In genomic region chr10:133271521-133272300, GRCh38 we compare ENCODE assay signal across 36 cellular contexts. TPM values are rescaled to one million over a fixed set of nuclear protein-coding genes. Genes with fewer than 3 reads are reported as not detected.
"Had no signal": no experiment of that assay in that cellular context is flagged by ENCODE, and none has a peak within 500 bp of the region (broad histone marks: within the 10 kb centered on the region; RNA-seq: fewer than 3 reads in every experiment).

No MANE protein-coding gene starts in this region.

- H3K9me3 Mint-ChIP-seq: activated CD4-positive, alpha-beta memory T cell treated with anti-CD3 and anti-CD28 coated beads for 36 hours; activated CD4-positive, alpha-beta T cell treated with anti-CD3 and anti-CD28 coated beads, Interleukin-2, amount 10 ng/mL, durations not matched to agents 24 days and 14 days; activated naive CD4-positive, alpha-beta T cell treated with anti-CD3 and anti-CD28 coated beads for 36 hours; activated naive CD4-positive, alpha-beta T cell treated with anti-CD3 and anti-CD28 coated beads, Interleukin-2, amount 50 U/mL, for 72 hours; activated T-cell treated with anti-CD3 and anti-CD28 coated beads, Interleukin-2, amount 50 U/mL, for 4 hours; activated T-helper 1 cell treated with anti-CD3 and anti-CD28 coated beads, Interleukin-12 subunit alpha, Interleukin-12 subunit beta, Interleukin-2, Interleukin-4 antibody, amounts not matched to agents 30 ng/mL and 10 ng/mL and 1 ng/mL, durations not matched to agents 14 hours and 24 hours and 36 hours had no signal

- H3K4me3 Mint-ChIP-seq: activated CD4-positive, alpha-beta memory T cell treated with anti-CD3 and anti-CD28 coated beads for 36 hours; activated CD4-positive, alpha-beta T cell treated with anti-CD3 and anti-CD28 coated beads, Interleukin-2, amount 10 ng/mL, durations not matched to agents 24 days and 14 days; activated naive CD4-positive, alpha-beta T cell treated with anti-CD3 and anti-CD28 coated beads for 36 hours; activated T-cell treated with anti-CD3 and anti-CD28 coated beads, Interleukin-2, amount 50 U/mL, for 4 hours; activated T-helper 1 cell treated with anti-CD3 and anti-CD28 coated beads, Interleukin-12 subunit alpha, Interleukin-12 subunit beta, Interleukin-2, Interleukin-4 antibody, amounts not matched to agents 30 ng/mL and 10 ng/mL and 1 ng/mL, durations not matched to agents 14 hours and 24 hours and 36 hours had no signal

- H3K9me3 ChIP-seq: adrenal gland, body of pancreas, breast epithelium had no signal

- H3K27me3 ChIP-seq: adrenal gland, body of pancreas had no signal

- H3K4me3 ChIP-seq: adrenal gland, body of pancreas, breast epithelium, PC-9 had no signal

- H3K36me3 ChIP-seq: adrenal gland, breast epithelium, WERI-Rb-1 had no signal

- H3K27me3 Mint-ChIP-seq: activated CD4-positive, alpha-beta memory T cell treated with anti-CD3 and anti-CD28 coated beads for 36 hours; activated CD4-positive, alpha-beta T cell treated with anti-CD3 and anti-CD28 coated beads, Interleukin-2, amount 10 ng/mL, durations not matched to agents 24 days and 14 days had no signal

- H3K27ac Mint-ChIP-seq: activated CD4-positive, alpha-beta memory T cell treated with anti-CD3 and anti-CD28 coated beads for 36 hours; activated CD4-positive, alpha-beta T cell treated with anti-CD3 and anti-CD28 coated beads, Interleukin-2, amount 10 ng/mL, durations not matched to agents 24 days and 14 days; activated naive CD4-positive, alpha-beta T cell treated with anti-CD3 and anti-CD28 coated beads for 36 hours; activated naive CD4-positive, alpha-beta T cell treated with anti-CD3 and anti-CD28 coated beads, Interleukin-2, amount 50 U/mL, for 72 hours; activated T-helper 1 cell treated with anti-CD3 and anti-CD28 coated beads, Interleukin-12 subunit alpha, Interleukin-12 subunit beta, Interleukin-2, Interleukin-4 antibody, amounts not matched to agents 30 ng/mL and 10 ng/mL and 1 ng/mL, durations not matched to agents 14 hours and 24 hours and 36 hours had no signal

- H3K27ac ChIP-seq: adrenal gland, body of pancreas, breast epithelium, KMS-11, PC-9, RWPE1, WERI-Rb-1 had no signal

- ATAC-seq: activated naive CD4-positive, alpha-beta T cell treated with anti-CD3 and anti-CD28 coated beads, Interleukin-2, amount 50 U/mL, for 72 hours; activated T-cell treated with anti-CD3 and anti-CD28 coated beads, Interleukin-2, amount 50 U/mL, for 4 hours; body of pancreas; Right ventricle myocardium inferior had no signal

- DNase-seq: activated CD4-positive, alpha-beta memory T cell treated with anti-CD3 and anti-CD28 coated beads for 36 hours; activated CD4-positive, alpha-beta T cell treated with anti-CD3 and anti-CD28 coated beads, Interleukin-2, amount 10 ng/mL, durations not matched to agents 24 days and 14 days; activated CD8-positive, alpha-beta memory T cell treated with anti-CD3 and anti-CD28 coated beads, Interleukin-2, amount 50 U/mL, for 4 hours; activated gamma-delta T cell treated with Interleukin-2 at 50 U/mL for 16 hours; activated naive CD4-positive, alpha-beta T cell treated with anti-CD3 and anti-CD28 coated beads for 36 hours; activated T-cell treated with anti-CD3 and anti-CD28 coated beads for 4 hours; activated T-cell treated with anti-CD3 and anti-CD28 coated beads, Interleukin-2, amount 50 U/mL, for 4 hours; adrenal gland; body of pancreas; MV-4-11; NCI-H1092; NCI-H1436 treated with DMSO at 0.1 percent for 48 hours; NCI-H1694 treated with DMSO at 0.1 percent for 48 hours; NCI-H2029 treated with DMSO at 0.1 percent for 48 hours; NCI-H2107; NCI-H2171; NCI-H510A; NCI-H526; NCI-H748 treated with DMSO at 0.1 percent for 48 hours; NK-92 treated with Interleukin-12 subunit alpha and Interleukin-12 subunit beta, amount 100 ng/mL, for 24 hours; PC-9; SIG-M5; SW 1271; T-helper 1 cell; T1000; WERI-Rb-1 had no signal

RNA-seq across cellular contexts. Expression of gene VENTX, which starts 34.1 kb away (rescaled TPM):
- total RNA-seq: activated CD4-positive, alpha-beta T cell treated with anti-CD3 and anti-CD28 coated beads, Interleukin-2, amount 10 ng/mL, durations not matched to agents 24 days and 14 days; activated naive CD4-positive, alpha-beta T cell treated with anti-CD3 and anti-CD28 coated beads for 36 hours; activated naive CD4-positive, alpha-beta T cell treated with anti-CD3 and anti-CD28 coated beads, Interleukin-2, amount 50 U/mL, for 72 hours; activated T-cell treated with anti-CD3 and anti-CD28 coated beads, Interleukin-2, amount 50 U/mL, for 4 hours; activated T-helper 1 cell treated with anti-CD3 and anti-CD28 coated beads, Interleukin-12 subunit alpha, Interleukin-12 subunit beta, Interleukin-2, Interleukin-4 antibody, amounts not matched to agents 30 ng/mL and 10 ng/mL and 1 ng/mL, durations not matched to agents 14 hours and 24 hours and 36 hours; LHCN-M2; OCI-LY7; PC-9; T-helper 2 cell treated with Interferon-gamma antibody and Interleukin-4, amounts not matched to agents 100 ng/mL and 5 ng/mL, for 36 hours had no signal

RNA-seq across cellular contexts. Expression of gene UTF1, which starts 41.7 kb away (rescaled TPM):
- total RNA-seq: activated CD4-positive, alpha-beta memory T cell treated with anti-CD3 and anti-CD28 coated beads for 36 hours; activated naive CD4-positive, alpha-beta T cell treated with anti-CD3 and anti-CD28 coated beads for 36 hours; activated naive CD4-positive, alpha-beta T cell treated with anti-CD3 and anti-CD28 coated beads, Interleukin-2, amount 50 U/mL, for 72 hours; activated T-helper 1 cell treated with anti-CD3 and anti-CD28 coated beads, Interleukin-12 subunit alpha, Interleukin-12 subunit beta, Interleukin-2, Interleukin-4 antibody, amounts not matched to agents 30 ng/mL and 10 ng/mL and 1 ng/mL, durations not matched to agents 14 hours and 24 hours and 36 hours; body of pancreas; breast epithelium; cardiac septum; LHCN-M2; OCI-LY7; PC-9; Right ventricle myocardium inferior; T-helper 2 cell treated with Interferon-gamma antibody and Interleukin-4, amounts not matched to agents 100 ng/mL and 5 ng/mL, for 36 hours had no signal
